10 cellular contexts compared by ENCODE assay signal in genomic region chr5:109388407-109388806, GRCh38. TPM values are rescaled to one million over a fixed set of nuclear protein-coding genes. Genes with fewer than 3 reads are reported as not detected.
DNase-seq lines count a peak whose midpoint lies in the region; ATAC-seq and TF ChIP-seq lines count a peak whose summit lies in the region.
"Had no signal": no experiment of that assay in that cellular context is flagged by ENCODE, and none has a peak within 500 bp of the region (broad histone marks: within the 10 kb centered on the region; RNA-seq: fewer than 3 reads in every experiment).

No MANE protein-coding gene starts in this region.

- H3K4me3 ChIP-seq in cardiac fibroblast (replicated peaks in 1 of 2; ENCODE audit: low read depth in 2 of 2, low read length in 2 of 2) (no peak overlapping the region), mesodermal cell (ENCODE audit: extremely low read depth, insufficient read depth, low read length, poor library complexity, severe bottlenecking) (no peak overlapping the region)
- H3K4me3 ChIP-seq: ascending aorta, thyroid gland had no signal

- H3K4me1 ChIP-seq in mesodermal cell (ENCODE audit: control insufficient read depth, insufficient read depth, low read length, poor library complexity, severe bottlenecking), result peaks cover 10% of the 10 kb centered on the region

- DNase-seq in EL (peak; percentile 27), M059J (ENCODE audit: low read depth) (peak; percentile 21), cardiac fibroblast (ENCODE audit: low read depth in 2 of 2) (peak; percentile 11 to 41), NCI-H82 (lab: John Stamatoyannopoulos, UW) (no peak), GM20000 (ENCODE audit: low spot score) (no peak)
- DNase-seq: activated T-cell treated with anti-CD3 and anti-CD28 coated beads, Interleukin-2, amount 50 U/mL, for 48 hours; thyroid gland had no signal

- no peak for ATAC-seq in HG03196 (IDR thresholded peaks at IDR 0.05; ENCODE audit: unreplicated experiment)

- H3K27ac ChIP-seq in mesodermal cell (ENCODE audit: low read depth, low read length, severe bottlenecking), result peak overlapping the region; percentile 41
- H3K27ac ChIP-seq: ascending aorta, thyroid gland had no signal

- TF ChIP-seq CTCF in cardiac fibroblast (IDR thresholded peaks at IDR 0.05; ENCODE audit: low read depth, low read length), result no peak
- TF ChIP-seq CTCF in GM20000 (IDR thresholded peaks at IDR 0.05; ENCODE audit: extremely low read depth, missing control alignments), result no peak

- no peaks in the 10 kb centered on the region for H3K9me3 ChIP-seq in mesodermal cell (ENCODE audit: control insufficient read depth, low read length)
- H3K9me3 ChIP-seq: ascending aorta, thyroid gland had no signal

- 57% methylated on average over 1 of the region's 2 CpGs; no CpG with 5 or more reads in 1 of the 2 experiments for WGBS in mesodermal cell (ENCODE audit: insufficient coverage in 2 of 2), 2 experiments

- H3K36me3 ChIP-seq in mesodermal cell (ENCODE audit: control insufficient read depth, insufficient read depth, low read length), result peaks cover 14% of the 10 kb centered on the region
- H3K36me3 ChIP-seq: ascending aorta, thyroid gland had no signal

RNA-seq across cellular contexts. Expression of gene PJA2, which starts 21.4 kb away (rescaled TPM):
- 42.0 and 58.9 TPM in 2 replicates for total RNA-seq in M059J (2014; rRNA removed; shearing (Covaris generic))
- polyA plus RNA-seq in mesodermal cell (2013, experiment 1 of 2), result 129 TPM
- 140 TPM for polyA plus RNA-seq in mesodermal cell (2013, experiment 2 of 2)

Comparison
In these comparisons a context has a peak if more than half of its experiments do, and no peak if none do; other contexts are left out.
1. DNase-seq: peak in EL (single experiment), M059J (single experiment) and cardiac fibroblast (2 of 2); none in NCI-H82 (single experiment) and GM20000 (single experiment).